Comparison of ENCODE assay signal across 2 cellular contexts in the genomic region with DNA sequence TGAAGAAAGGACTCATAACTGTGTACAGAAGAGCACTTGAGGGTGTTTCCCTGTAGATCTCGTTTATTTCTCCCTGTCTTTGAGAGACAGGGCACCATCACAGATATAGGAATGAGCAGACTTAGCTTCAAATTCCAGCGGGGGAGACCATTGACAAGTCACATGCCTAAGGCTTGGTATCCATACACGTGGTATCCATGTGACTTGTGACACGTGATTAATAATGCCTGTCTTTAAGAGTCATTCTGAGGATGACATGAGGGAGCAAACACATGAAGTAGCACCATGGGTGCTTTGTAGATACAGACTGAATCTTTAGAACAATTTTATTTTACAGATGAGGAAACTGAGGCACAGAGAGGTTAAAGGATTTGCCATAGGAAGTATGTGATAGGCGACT.
TF ChIP-seq lines count a peak whose summit lies in the region.

No MANE protein-coding gene starts in this region.

TF ChIP-seq in HepG2, 621 proteins besides CTCF, POLR2A, EP300 and RAD21 (continued from another document):
- TF ChIP-seq, protein P1, sequence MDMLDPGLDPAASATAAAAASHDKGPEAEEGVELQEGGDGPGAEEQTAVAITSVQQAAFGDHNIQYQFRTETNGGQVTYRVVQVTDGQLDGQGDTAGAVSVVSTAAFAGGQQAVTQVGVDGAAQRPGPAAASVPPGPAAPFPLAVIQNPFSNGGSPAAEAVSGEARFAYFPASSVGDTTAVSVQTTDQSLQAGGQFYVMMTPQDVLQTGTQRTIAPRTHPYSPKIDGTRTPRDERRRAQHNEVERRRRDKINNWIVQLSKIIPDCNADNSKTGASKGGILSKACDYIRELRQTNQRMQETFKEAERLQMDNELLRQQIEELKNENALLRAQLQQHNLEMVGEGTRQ (IDR thresholded peaks at IDR 0.05; ENCODE audit: low read depth, low read length), result peak; percentile 67
- TF ChIP-seq, protein P1 (CRISPR knock-in tag; IDR thresholded peaks at IDR 0.05; ENCODE audit: borderline replicate concordance), result no peak
- TF ChIP-seq, protein P2, sequence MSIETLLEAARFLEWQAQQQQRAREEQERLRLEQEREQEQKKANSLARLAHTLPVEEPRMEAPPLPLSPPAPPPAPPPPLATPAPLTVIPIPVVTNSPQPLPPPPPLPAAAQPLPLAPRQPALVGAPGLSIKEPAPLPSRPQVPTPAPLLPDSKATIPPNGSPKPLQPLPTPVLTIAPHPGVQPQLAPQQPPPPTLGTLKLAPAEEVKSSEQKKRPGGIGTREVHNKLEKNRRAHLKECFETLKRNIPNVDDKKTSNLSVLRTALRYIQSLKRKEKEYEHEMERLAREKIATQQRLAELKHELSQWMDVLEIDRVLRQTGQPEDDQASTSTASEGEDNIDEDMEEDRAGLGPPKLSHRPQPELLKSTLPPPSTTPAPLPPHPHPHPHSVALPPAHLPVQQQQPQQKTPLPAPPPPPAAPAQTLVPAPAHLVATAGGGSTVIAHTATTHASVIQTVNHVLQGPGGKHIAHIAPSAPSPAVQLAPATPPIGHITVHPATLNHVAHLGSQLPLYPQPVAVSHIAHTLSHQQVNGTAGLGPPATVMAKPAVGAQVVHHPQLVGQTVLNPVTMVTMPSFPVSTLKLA (IDR thresholded peaks at IDR 0.05), result peak; percentile 94
- TF ChIP-seq, protein P3, sequence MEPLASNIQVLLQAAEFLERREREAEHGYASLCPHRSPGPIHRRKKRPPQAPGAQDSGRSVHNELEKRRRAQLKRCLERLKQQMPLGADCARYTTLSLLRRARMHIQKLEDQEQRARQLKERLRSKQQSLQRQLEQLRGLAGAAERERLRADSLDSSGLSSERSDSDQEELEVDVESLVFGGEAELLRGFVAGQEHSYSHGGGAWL (CRISPR knock-in tag; IDR thresholded peaks at IDR 0.05), result no peak
- TF ChIP-seq IRF2 (CRISPR knock-in tag; IDR thresholded peaks at IDR 0.05), result no peak
- no peak for TF ChIP-seq FOSL1 (CRISPR knock-in tag; IDR thresholded peaks at IDR 0.05; ENCODE audit: borderline replicate concordance)
- no peak for TF ChIP-seq ZNF777 (CRISPR knock-in tag; IDR thresholded peaks at IDR 0.05)

TF ChIP-seq in K562, 482 proteins besides CTCF, POLR2A, EP300 and RAD21 (continued from another document):
- TF ChIP-seq, protein P4, sequence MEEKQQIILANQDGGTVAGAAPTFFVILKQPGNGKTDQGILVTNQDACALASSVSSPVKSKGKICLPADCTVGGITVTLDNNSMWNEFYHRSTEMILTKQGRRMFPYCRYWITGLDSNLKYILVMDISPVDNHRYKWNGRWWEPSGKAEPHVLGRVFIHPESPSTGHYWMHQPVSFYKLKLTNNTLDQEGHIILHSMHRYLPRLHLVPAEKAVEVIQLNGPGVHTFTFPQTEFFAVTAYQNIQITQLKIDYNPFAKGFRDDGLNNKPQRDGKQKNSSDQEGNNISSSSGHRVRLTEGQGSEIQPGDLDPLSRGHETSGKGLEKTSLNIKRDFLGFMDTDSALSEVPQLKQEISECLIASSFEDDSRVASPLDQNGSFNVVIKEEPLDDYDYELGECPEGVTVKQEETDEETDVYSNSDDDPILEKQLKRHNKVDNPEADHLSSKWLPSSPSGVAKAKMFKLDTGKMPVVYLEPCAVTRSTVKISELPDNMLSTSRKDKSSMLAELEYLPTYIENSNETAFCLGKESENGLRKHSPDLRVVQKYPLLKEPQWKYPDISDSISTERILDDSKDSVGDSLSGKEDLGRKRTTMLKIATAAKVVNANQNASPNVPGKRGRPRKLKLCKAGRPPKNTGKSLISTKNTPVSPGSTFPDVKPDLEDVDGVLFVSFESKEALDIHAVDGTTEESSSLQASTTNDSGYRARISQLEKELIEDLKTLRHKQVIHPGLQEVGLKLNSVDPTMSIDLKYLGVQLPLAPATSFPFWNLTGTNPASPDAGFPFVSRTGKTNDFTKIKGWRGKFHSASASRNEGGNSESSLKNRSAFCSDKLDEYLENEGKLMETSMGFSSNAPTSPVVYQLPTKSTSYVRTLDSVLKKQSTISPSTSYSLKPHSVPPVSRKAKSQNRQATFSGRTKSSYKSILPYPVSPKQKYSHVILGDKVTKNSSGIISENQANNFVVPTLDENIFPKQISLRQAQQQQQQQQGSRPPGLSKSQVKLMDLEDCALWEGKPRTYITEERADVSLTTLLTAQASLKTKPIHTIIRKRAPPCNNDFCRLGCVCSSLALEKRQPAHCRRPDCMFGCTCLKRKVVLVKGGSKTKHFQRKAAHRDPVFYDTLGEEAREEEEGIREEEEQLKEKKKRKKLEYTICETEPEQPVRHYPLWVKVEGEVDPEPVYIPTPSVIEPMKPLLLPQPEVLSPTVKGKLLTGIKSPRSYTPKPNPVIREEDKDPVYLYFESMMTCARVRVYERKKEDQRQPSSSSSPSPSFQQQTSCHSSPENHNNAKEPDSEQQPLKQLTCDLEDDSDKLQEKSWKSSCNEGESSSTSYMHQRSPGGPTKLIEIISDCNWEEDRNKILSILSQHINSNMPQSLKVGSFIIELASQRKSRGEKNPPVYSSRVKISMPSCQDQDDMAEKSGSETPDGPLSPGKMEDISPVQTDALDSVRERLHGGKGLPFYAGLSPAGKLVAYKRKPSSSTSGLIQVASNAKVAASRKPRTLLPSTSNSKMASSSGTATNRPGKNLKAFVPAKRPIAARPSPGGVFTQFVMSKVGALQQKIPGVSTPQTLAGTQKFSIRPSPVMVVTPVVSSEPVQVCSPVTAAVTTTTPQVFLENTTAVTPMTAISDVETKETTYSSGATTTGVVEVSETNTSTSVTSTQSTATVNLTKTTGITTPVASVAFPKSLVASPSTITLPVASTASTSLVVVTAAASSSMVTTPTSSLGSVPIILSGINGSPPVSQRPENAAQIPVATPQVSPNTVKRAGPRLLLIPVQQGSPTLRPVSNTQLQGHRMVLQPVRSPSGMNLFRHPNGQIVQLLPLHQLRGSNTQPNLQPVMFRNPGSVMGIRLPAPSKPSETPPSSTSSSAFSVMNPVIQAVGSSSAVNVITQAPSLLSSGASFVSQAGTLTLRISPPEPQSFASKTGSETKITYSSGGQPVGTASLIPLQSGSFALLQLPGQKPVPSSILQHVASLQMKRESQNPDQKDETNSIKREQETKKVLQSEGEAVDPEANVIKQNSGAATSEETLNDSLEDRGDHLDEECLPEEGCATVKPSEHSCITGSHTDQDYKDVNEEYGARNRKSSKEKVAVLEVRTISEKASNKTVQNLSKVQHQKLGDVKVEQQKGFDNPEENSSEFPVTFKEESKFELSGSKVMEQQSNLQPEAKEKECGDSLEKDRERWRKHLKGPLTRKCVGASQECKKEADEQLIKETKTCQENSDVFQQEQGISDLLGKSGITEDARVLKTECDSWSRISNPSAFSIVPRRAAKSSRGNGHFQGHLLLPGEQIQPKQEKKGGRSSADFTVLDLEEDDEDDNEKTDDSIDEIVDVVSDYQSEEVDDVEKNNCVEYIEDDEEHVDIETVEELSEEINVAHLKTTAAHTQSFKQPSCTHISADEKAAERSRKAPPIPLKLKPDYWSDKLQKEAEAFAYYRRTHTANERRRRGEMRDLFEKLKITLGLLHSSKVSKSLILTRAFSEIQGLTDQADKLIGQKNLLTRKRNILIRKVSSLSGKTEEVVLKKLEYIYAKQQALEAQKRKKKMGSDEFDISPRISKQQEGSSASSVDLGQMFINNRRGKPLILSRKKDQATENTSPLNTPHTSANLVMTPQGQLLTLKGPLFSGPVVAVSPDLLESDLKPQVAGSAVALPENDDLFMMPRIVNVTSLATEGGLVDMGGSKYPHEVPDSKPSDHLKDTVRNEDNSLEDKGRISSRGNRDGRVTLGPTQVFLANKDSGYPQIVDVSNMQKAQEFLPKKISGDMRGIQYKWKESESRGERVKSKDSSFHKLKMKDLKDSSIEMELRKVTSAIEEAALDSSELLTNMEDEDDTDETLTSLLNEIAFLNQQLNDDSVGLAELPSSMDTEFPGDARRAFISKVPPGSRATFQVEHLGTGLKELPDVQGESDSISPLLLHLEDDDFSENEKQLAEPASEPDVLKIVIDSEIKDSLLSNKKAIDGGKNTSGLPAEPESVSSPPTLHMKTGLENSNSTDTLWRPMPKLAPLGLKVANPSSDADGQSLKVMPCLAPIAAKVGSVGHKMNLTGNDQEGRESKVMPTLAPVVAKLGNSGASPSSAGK (IDR thresholded peaks at IDR 0.05), result peak; percentile 32; the same call in 1 of the 2 replicates
